Comparison of ENCODE assay signal across 1 cellular context in the genomic region with DNA sequence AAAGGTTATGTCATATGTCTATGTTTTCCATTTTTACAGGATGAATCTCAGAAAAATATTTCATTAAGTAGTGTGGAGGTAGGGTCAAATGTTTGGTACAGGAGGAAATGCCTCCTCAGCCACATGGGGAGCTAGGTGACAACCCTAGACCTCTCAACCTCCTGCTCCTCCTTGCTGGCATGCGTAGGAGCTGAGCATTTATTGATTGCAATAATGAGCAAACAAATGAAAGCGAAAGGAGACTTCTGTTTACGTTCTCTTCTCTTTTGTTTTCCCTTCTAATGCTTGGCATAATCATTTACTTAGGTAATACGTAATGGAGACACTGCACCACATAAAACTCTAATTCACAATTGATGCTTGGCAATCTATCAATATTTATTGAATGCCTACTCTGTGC.
TF ChIP-seq lines count a peak whose summit lies in the region.

No MANE protein-coding gene starts in this region.

TF ChIP-seq in IMR-90, 13 proteins besides CTCF, POLR2A, EP300 and RAD21 (continued from another document):
- TF ChIP-seq, protein P1, sequence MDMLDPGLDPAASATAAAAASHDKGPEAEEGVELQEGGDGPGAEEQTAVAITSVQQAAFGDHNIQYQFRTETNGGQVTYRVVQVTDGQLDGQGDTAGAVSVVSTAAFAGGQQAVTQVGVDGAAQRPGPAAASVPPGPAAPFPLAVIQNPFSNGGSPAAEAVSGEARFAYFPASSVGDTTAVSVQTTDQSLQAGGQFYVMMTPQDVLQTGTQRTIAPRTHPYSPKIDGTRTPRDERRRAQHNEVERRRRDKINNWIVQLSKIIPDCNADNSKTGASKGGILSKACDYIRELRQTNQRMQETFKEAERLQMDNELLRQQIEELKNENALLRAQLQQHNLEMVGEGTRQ (IDR thresholded peaks at IDR 0.05; ENCODE audit: low read depth, low read length): no peak
- TF ChIP-seq MXI1 (IDR thresholded peaks at IDR 0.05; ENCODE audit: borderline replicate concordance, low read depth, low read length) (no peak), MAFK (IDR thresholded peaks at IDR 0.05; ENCODE audit: low read depth, low read length) (no peak), MAZ (IDR thresholded peaks at IDR 0.05; ENCODE audit: borderline replicate concordance, low read depth, low read length) (no peak), FOS (IDR thresholded peaks at IDR 0.05; ENCODE audit: low read depth, low read length) (no peak), SMC3 (IDR thresholded peaks at IDR 0.05; ENCODE audit: low read depth, low read length) (no peak), RFX5 (IDR thresholded peaks at IDR 0.05; ENCODE audit: low read depth, low read length) (no peak), CHD1 (IDR thresholded peaks at IDR 0.05; ENCODE audit: low read depth, low read length) (no peak)
- TF ChIP-seq, protein P2, sequence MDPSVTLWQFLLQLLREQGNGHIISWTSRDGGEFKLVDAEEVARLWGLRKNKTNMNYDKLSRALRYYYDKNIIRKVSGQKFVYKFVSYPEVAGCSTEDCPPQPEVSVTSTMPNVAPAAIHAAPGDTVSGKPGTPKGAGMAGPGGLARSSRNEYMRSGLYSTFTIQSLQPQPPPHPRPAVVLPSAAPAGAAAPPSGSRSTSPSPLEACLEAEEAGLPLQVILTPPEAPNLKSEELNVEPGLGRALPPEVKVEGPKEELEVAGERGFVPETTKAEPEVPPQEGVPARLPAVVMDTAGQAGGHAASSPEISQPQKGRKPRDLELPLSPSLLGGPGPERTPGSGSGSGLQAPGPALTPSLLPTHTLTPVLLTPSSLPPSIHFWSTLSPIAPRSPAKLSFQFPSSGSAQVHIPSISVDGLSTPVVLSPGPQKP (IDR thresholded peaks at IDR 0.05; ENCODE audit: borderline replicate concordance, low read depth, low read length): no peak
TF ChIP-seq in IMR-90: peak in this region for 0.
